In the genomic region with DNA sequence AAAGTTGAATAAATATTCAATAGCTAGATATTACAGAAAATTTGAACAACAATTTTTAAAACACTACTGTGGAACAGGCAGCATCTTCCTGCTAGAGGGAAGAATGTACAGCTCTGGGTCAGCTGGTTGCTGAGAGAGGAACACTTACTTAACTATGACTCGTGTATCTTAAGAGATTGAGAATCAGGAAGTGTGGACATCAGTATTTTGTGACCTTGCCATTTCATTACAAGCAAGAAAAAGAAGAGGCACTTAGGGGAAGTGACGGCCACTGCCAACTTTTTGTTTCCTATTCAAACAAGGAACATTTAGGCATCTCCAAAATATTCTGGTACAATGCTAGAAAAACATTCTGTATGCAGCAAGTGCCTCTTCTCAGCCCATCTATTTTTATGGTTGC, we compare ENCODE assay signal across 14 cellular contexts. TPM values are rescaled to one million over a fixed set of nuclear protein-coding genes. Genes with fewer than 3 reads are reported as not detected.
DNase-seq lines count a peak whose midpoint lies in the region; ATAC-seq and TF ChIP-seq lines count a peak whose summit lies in the region.
"Had no signal": no experiment of that assay in that cellular context is flagged by ENCODE, and none has a peak within 500 bp of the region (broad histone marks: within the 10 kb centered on the region; RNA-seq: fewer than 3 reads in every experiment).

No MANE protein-coding gene starts in this region.

- H3K36me3 ChIP-seq in PC-3 (ENCODE audit: low read depth, low read length) (no peaks in the 10 kb centered on the region), spleen (no peaks in the 10 kb centered on the region)

- no peaks in the 10 kb centered on the region for H3F3A ChIP-seq in PC-3 (ENCODE audit: low read length, unreplicated experiment)

- CTCF ChIA-PET in PC-3 (lab: Charles Lee): no interaction called here

- no peaks in the 10 kb centered on the region for H3K36me3 Mint-ChIP-seq in activated CD4-positive, alpha-beta T cell treated with anti-CD3 and anti-CD28 coated beads, Interleukin-2, amount 10 ng/mL, durations not matched to agents 24 days and 14 days (ENCODE audit: low read depth)
- H3K36me3 Mint-ChIP-seq: natural killer cell treated with Interleukin-12 subunit alpha and Interleukin-12 subunit beta and Interleukin-15 and Interleukin-18, amount 100 ng/mL, for 72 hours; stimulated activated naive B cell treated with anti-CD40 and anti-IgM and Interleukin-4, amounts not matched to agents 10 μg/mL and 1 μg/mL and 100 μg/mL, for 72 hours had no signal

- BruUV-seq in PC-3 (replicated peaks; lab: Mats Ljungman, UMichigan): no TSS peak

- no peak overlapping the region for H3K4me3 ChIP-seq in PC-3 (ENCODE audit: low read length)
- H3K4me3 ChIP-seq in spleen: peak overlapping the region in 1 of 8 donors; percentile 2
- H3K4me3 ChIP-seq: A549 had no signal

- H3K4me3 Mint-ChIP-seq in activated CD4-positive, alpha-beta T cell treated with anti-CD3 and anti-CD28 coated beads, Interleukin-2, amount 10 ng/mL, durations not matched to agents 24 days and 14 days: no peak overlapping the region
- H3K4me3 Mint-ChIP-seq: natural killer cell treated with Interleukin-12 subunit alpha and Interleukin-12 subunit beta and Interleukin-15 and Interleukin-18, amount 100 ng/mL, for 72 hours; stimulated activated naive B cell treated with anti-CD40 and anti-IgM and Interleukin-4, amounts not matched to agents 10 μg/mL and 1 μg/mL and 100 μg/mL, for 72 hours had no signal

- ATAC-seq in PC-3 (0 out of 2 replicates have a peak, but pooled peaks have one; percentile 24), foreskin keratinocyte (peak; percentile 76), GM18909 (IDR thresholded peaks at IDR 0.05; ENCODE audit: poor library complexity, unreplicated experiment) (no peak)
- ATAC-seq: A549; natural killer cell treated with Interleukin-12 subunit alpha and Interleukin-12 subunit beta and Interleukin-15 and Interleukin-18, amount 100 ng/mL, for 72 hours; stimulated activated naive B cell treated with anti-CD40 and anti-IgM and Interleukin-4, amounts not matched to agents 10 μg/mL and 1 μg/mL and 100 μg/mL, for 72 hours had no signal

- TF ChIP-seq POLR2A in spleen (IDR thresholded peaks at IDR 0.05): no peak

- no peaks in the 10 kb centered on the region for H4K20me1 ChIP-seq in PC-3 (ENCODE audit: low read length)

- H3K9ac ChIP-seq in PC-3 (ENCODE audit: low read length): no peak overlapping the region

- H3K4me2 ChIP-seq in PC-3 (ENCODE audit: low read length): no peak overlapping the region
- H3K4me2 ChIP-seq: A549 had no signal

- H3K9me3 Mint-ChIP-seq in activated CD4-positive, alpha-beta T cell treated with anti-CD3 and anti-CD28 coated beads, Interleukin-2, amount 10 ng/mL, durations not matched to agents 24 days and 14 days: peaks cover 4% of the 10 kb centered on the region
- H3K9me3 Mint-ChIP-seq: natural killer cell treated with Interleukin-12 subunit alpha and Interleukin-12 subunit beta and Interleukin-15 and Interleukin-18, amount 100 ng/mL, for 72 hours had no signal

- H3K9me2 ChIP-seq in PC-3 (replicated peaks; ENCODE audit: low read length): no peaks in the 10 kb centered on the region

- no peak overlapping the region for H2AFZ ChIP-seq in PC-3 (ENCODE audit: low read length)

- no peak for TF ChIP-seq CTCF in PC-3 (conservative IDR thresholded peaks at IDR 0.05; ENCODE audit: low read depth, low read length)
- no peak for TF ChIP-seq CTCF in foreskin keratinocyte (conservative IDR thresholded peaks at IDR 0.05)
- TF ChIP-seq CTCF in spleen (IDR thresholded peaks at IDR 0.05 in 8 of 11, conservative IDR thresholded peaks at IDR 0.05 in 3 of 11): no peak

- no peak overlapping the region for H3K27ac ChIP-seq in PC-3 (ENCODE audit: low read length)
- H3K27ac ChIP-seq in foreskin keratinocyte: no peak overlapping the region
- H3K27ac ChIP-seq in spleen: peak overlapping the region in 6 of 8 donors; percentile 23 to 82 (median 66)
- H3K27ac ChIP-seq: A549 had no signal

- peaks cover 42% of the 10 kb centered on the region for H3K27me3 Mint-ChIP-seq in activated CD4-positive, alpha-beta T cell treated with anti-CD3 and anti-CD28 coated beads, Interleukin-2, amount 10 ng/mL, durations not matched to agents 24 days and 14 days

- H3K27ac Mint-ChIP-seq in activated CD4-positive, alpha-beta T cell treated with anti-CD3 and anti-CD28 coated beads, Interleukin-2, amount 10 ng/mL, durations not matched to agents 24 days and 14 days: no peak overlapping the region
- H3K27ac Mint-ChIP-seq: natural killer cell treated with Interleukin-12 subunit alpha and Interleukin-12 subunit beta and Interleukin-15 and Interleukin-18, amount 100 ng/mL, for 72 hours; stimulated activated naive B cell treated with anti-CD40 and anti-IgM and Interleukin-4, amounts not matched to agents 10 μg/mL and 1 μg/mL and 100 μg/mL, for 72 hours had no signal

- POLR2A ChIA-PET in PC-3 (lab: Charles Lee; ENCODE audit: unreplicated experiment): interaction anchor here (0.6 kb wide), 1 partner anchor 38 kb away, joined by 9 read pairs; no protein-coding TSS in a partner anchor

- H3K27me3 ChIP-seq in PC-3 (ENCODE audit: low read length) (no peaks in the 10 kb centered on the region), foreskin keratinocyte (no peaks in the 10 kb centered on the region), spleen (replicated peaks in 1 of 7) (no peaks in the 10 kb centered on the region)

- no peaks in the 10 kb centered on the region for H3K4me1 ChIP-seq in PC-3 (ENCODE audit: insufficient read depth, low read length)
- peaks cover 5% of the 10 kb centered on the region for H3K4me1 ChIP-seq in foreskin keratinocyte
- H3K4me1 ChIP-seq in spleen: peaks cover 0 to 13% (median 0%) of the 10 kb centered on the region in 6 donors
- H3K4me1 ChIP-seq: A549 had no signal

- H3K9me3 ChIP-seq in PC-3 (ENCODE audit: low read length) (no peaks in the 10 kb centered on the region), spleen (no peaks in the 10 kb centered on the region)
- H3K9me3 ChIP-seq: A549 had no signal

- DNase-seq in activated CD4-positive, alpha-beta T cell treated with anti-CD3 and anti-CD28 coated beads, Interleukin-2, amount 10 ng/mL, durations not matched to agents 24 days and 14 days: peak; percentile 10
- DNase-seq in activated CD4-positive, alpha-beta T cell treated with anti-CD3 and anti-CD28 coated beads, Interleukin-2, amount 50 U/mL, for 48 hours: no peak
- peak; percentile 20 for DNase-seq in PC-3
- no peak for DNase-seq in foreskin keratinocyte
- no peak for DNase-seq in spleen
- DNase-seq in NCI-H82 treated with DMSO at 0.1 percent for 48 hours (lab: John Stamatoyannopoulos, UW; ENCODE audit: unreplicated experiment): no peak
- DNase-seq in NCI-H2029 (lab: John Stamatoyannopoulos, UW): no peak
- DNase-seq: activated CD8-positive, alpha-beta memory T cell treated with anti-CD3 and anti-CD28 coated beads for 24 hours; NCI-H446 treated with DMSO at 0.1 percent for 48 hours; stimulated activated naive B cell treated with anti-CD40 and anti-IgM and Interleukin-4, amounts not matched to agents 10 μg/mL and 1 μg/mL and 100 μg/mL, for 72 hours had no signal

- intact Hi-C loops in activated CD4-positive, alpha-beta T cell treated with anti-CD3 and anti-CD28 coated beads, Interleukin-2, amount 10 ng/mL, durations not matched to agents 24 days and 14 days (cut with micrococcal nuclease): no loop called here
- intact Hi-C loops in PC-3 (cut with micrococcal nuclease): no loop called here
- intact Hi-C loops in spleen (cut with DNase I; ENCODE audit: low total_unique reads): no loop called here

- H3K79me2 ChIP-seq in PC-3 (ENCODE audit: low read length): no peaks in the 10 kb centered on the region

- H3K4me1 Mint-ChIP-seq in activated CD4-positive, alpha-beta T cell treated with anti-CD3 and anti-CD28 coated beads, Interleukin-2, amount 10 ng/mL, durations not matched to agents 24 days and 14 days: no peaks in the 10 kb centered on the region
- H3K4me1 Mint-ChIP-seq: stimulated activated naive B cell treated with anti-CD40 and anti-IgM and Interleukin-4, amounts not matched to agents 10 μg/mL and 1 μg/mL and 100 μg/mL, for 72 hours had no signal

- 8 to 25% (median 12%) methylated on average over 2 of the region's 2 CpGs for WGBS in spleen, 5 donors

RNA-seq across cellular contexts. Expression of a gene that starts 45.9 kb away (rescaled TPM):
- 50.9 and 55.0 TPM in 2 replicates for total RNA-seq in activated CD4-positive, alpha-beta T cell treated with anti-CD3 and anti-CD28 coated beads, Interleukin-2, amount 10 ng/mL, durations not matched to agents 24 days and 14 days
- total RNA-seq in PC-3 (2014; rRNA removed) (113 and 145 TPM in 2 replicates), foreskin keratinocyte (176 and 193 TPM in 2 replicates), spleen (100 to 1,000 TPM in 6 of 7 donors, 10 to 100 TPM in 1; 97.6 to 230 (median 127) TPM)
- polyA plus RNA-seq in foreskin keratinocyte (52.5 and 58.9 TPM in 2 replicates), spleen (10 to 100 TPM; 18.0 to 34.0 (median 19.5) TPM)

RNA-seq across cellular contexts. Expression of a gene that starts 48.2 kb away (rescaled TPM):
- total RNA-seq in activated CD4-positive, alpha-beta T cell treated with anti-CD3 and anti-CD28 coated beads, Interleukin-2, amount 10 ng/mL, durations not matched to agents 24 days and 14 days: not detected in 2 replicates
- total RNA-seq in PC-3 (2014; rRNA removed) (1.4 and 1.5 TPM in 2 replicates), foreskin keratinocyte (7.3 and 8.1 TPM in 2 replicates), spleen (under 1 TPM in 2 of 7 donors, not detected in 5; 0.27 to 0.32 TPM)
- polyA plus RNA-seq in foreskin keratinocyte (6.9 and 9.2 TPM in 2 replicates), spleen (under 1 TPM; 0.24 to 0.48 (median 0.48) TPM)
- total RNA-seq: G401; natural killer cell treated with Interleukin-12 subunit alpha and Interleukin-12 subunit beta and Interleukin-15 and Interleukin-18, amount 100 ng/mL, for 72 hours had no signal

Comparison
In these comparisons a context has a peak if more than half of its experiments do, and no peak if none do; other contexts are left out.
1. DNase-seq: peak in activated CD4-positive, alpha-beta T cell treated with anti-CD3 and anti-CD28 coated beads, Interleukin-2, amount 10 ng/mL, durations not matched to agents 24 days and 14 days (single experiment) and PC-3 (single experiment); none in activated CD4-positive, alpha-beta T cell treated with anti-CD3 and anti-CD28 coated beads, Interleukin-2, amount 50 U/mL, for 48 hours (0 of 2), foreskin keratinocyte (0 of 2), spleen (single experiment), NCI-H82 treated with DMSO at 0.1 percent for 48 hours (single experiment) and NCI-H2029 (single experiment).
2. H3K27ac ChIP-seq: peak in spleen (6 of 8); none in PC-3 (single experiment) and foreskin keratinocyte (single experiment).